Comparison of ENCODE assay signal across 8 cellular contexts in the genomic region with DNA sequence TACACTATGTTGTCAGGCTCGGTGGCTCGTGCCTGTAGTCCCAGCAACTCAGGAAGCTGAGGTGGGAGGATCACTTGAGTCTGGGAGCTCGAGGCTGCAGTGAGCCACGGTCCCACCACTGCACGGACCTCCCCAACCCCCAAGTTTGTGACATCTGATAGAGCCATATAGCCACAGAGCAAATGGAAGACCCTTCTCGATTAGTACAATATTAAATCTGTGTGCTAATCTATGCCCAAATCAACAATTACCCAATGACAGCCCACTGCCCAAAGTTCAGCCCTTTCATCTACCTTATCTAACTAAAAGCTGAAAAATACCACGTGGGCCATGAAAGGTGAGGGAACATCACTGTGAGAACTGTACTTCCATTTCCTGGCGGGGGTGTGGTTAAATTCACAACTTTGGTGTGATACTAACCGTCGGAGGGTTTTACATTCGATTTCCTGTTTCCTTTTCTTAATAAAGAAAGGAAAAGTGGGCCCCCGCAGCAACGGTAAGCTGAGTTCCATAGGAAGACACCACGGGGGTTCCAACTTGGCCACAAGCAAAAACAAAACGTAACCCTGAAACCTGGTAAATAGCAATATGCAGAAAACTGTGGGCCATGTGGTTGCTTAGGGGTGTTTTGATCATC. TPM values are rescaled to one million over a fixed set of nuclear protein-coding genes. Genes with fewer than 3 reads are reported as not detected.
DNase-seq lines count a peak whose midpoint lies in the region; ATAC-seq and FAIRE-seq lines count a peak whose summit lies in the region.

No MANE protein-coding gene starts in this region.

- H3K9me3 ChIP-seq in KOPT-K1 (ENCODE audit: insufficient read depth, low read length, poor library complexity, severe bottlenecking), result no peaks in the 10 kb centered on the region

- peak overlapping the region; percentile 68 for H3K27ac Mint-ChIP-seq in activated CD8-positive, alpha-beta memory T cell treated with anti-CD3 and anti-CD28 coated beads, Interleukin-2, amount 10 ng/mL, durations not matched to agents 7 days and 5 days

- peak; percentile 88 for DNase-seq in activated CD8-positive, alpha-beta memory T cell treated with anti-CD3 and anti-CD28 coated beads, Interleukin-2, amount 10 ng/mL, durations not matched to agents 7 days and 5 days
- DNase-seq in left lobe of liver (ENCODE audit: low spot score) (no peak), frontal cortex (ENCODE audit: low spot score in 2 of 2) (no peak)
- peak; percentile 80 for DNase-seq in stimulated activated CD8-positive, alpha-beta memory T cell treated with anti-CD3 and anti-CD28 coated beads, Interleukin-4, amount 100 ng/mL, for 48 hours

- H3K9me3 Mint-ChIP-seq in activated CD8-positive, alpha-beta memory T cell treated with anti-CD3 and anti-CD28 coated beads, Interleukin-2, amount 10 ng/mL, durations not matched to agents 7 days and 5 days (ENCODE audit: low read depth), result no peaks in the 10 kb centered on the region

- H3K36me3 Mint-ChIP-seq in activated CD8-positive, alpha-beta memory T cell treated with anti-CD3 and anti-CD28 coated beads, Interleukin-2, amount 10 ng/mL, durations not matched to agents 7 days and 5 days, result peaks cover 2% of the 10 kb centered on the region

- H3K36me3 ChIP-seq in KOPT-K1 (ENCODE audit: insufficient read depth, low read length), result no peaks in the 10 kb centered on the region

- H3K4me3 Mint-ChIP-seq in activated CD8-positive, alpha-beta memory T cell treated with anti-CD3 and anti-CD28 coated beads, Interleukin-2, amount 10 ng/mL, durations not matched to agents 7 days and 5 days, result peak overlapping the region; percentile 31

- H3K27ac ChIP-seq in KOPT-K1 (ENCODE audit: low read depth, low read length, poor library complexity, severe bottlenecking), result peak overlapping the region; percentile 64

- CTCF ChIA-PET in activated CD8-positive, alpha-beta memory T cell treated with anti-CD3 and anti-CD28 coated beads, Interleukin-2, amount 10 ng/mL, durations not matched to agents 7 days and 5 days (lab: Charles Lee), result interaction anchor here (0.6 to 5.1 kb wide), 5 partner anchors 17 to 116 kb away, joined by 3 to 26 read pairs (median 3); no protein-coding TSS in a partner anchor

- no peak for FAIRE-seq in frontal cortex (lab: Jason Lieb, UNC)

- H3K4me1 Mint-ChIP-seq in activated CD8-positive, alpha-beta memory T cell treated with anti-CD3 and anti-CD28 coated beads, Interleukin-2, amount 10 ng/mL, durations not matched to agents 7 days and 5 days, result peaks cover 46% of the 10 kb centered on the region

- ATAC-seq in activated CD8-positive, alpha-beta memory T cell treated with anti-CD3 and anti-CD28 coated beads, Interleukin-2, amount 10 ng/mL, durations not matched to agents 7 days and 5 days, result peak; percentile 37
- peak; percentile 15 for ATAC-seq in left lobe of liver
- no peak for ATAC-seq in HG03095 (IDR thresholded peaks at IDR 0.05; ENCODE audit: unreplicated experiment)
- ATAC-seq in HG03432 (IDR thresholded peaks at IDR 0.05; ENCODE audit: unreplicated experiment), result no peak
- no peak for ATAC-seq in GM18867 (IDR thresholded peaks at IDR 0.05; ENCODE audit: unreplicated experiment)

- peaks cover 52% of the 10 kb centered on the region for H3K27me3 Mint-ChIP-seq in activated CD8-positive, alpha-beta memory T cell treated with anti-CD3 and anti-CD28 coated beads, Interleukin-2, amount 10 ng/mL, durations not matched to agents 7 days and 5 days

RNA-seq across cellular contexts. Expression of gene FOS, which starts 31.2 kb away (rescaled TPM):
- 10 to 100 TPM in 1 of 2 experiments, 1 to 10 TPM in 1; 6.9 to 78.6 TPM for total RNA-seq in activated CD8-positive, alpha-beta memory T cell treated with anti-CD3 and anti-CD28 coated beads, Interleukin-2, amount 10 ng/mL, durations not matched to agents 7 days and 5 days
- 13.1 TPM for total RNA-seq in left lobe of liver
- 15.1 TPM for total RNA-seq in frontal cortex

Comparison
In these comparisons a context has a peak if more than half of its experiments do, and no peak if none do; other contexts are left out.
1. ATAC-seq: peak in activated CD8-positive, alpha-beta memory T cell treated with anti-CD3 and anti-CD28 coated beads, Interleukin-2, amount 10 ng/mL, durations not matched to agents 7 days and 5 days (single experiment) and left lobe of liver (single experiment); none in HG03095 (single experiment), HG03432 (single experiment) and GM18867 (single experiment).
2. DNase-seq: peak in activated CD8-positive, alpha-beta memory T cell treated with anti-CD3 and anti-CD28 coated beads, Interleukin-2, amount 10 ng/mL, durations not matched to agents 7 days and 5 days (single experiment) and stimulated activated CD8-positive, alpha-beta memory T cell treated with anti-CD3 and anti-CD28 coated beads, Interleukin-4, amount 100 ng/mL, for 48 hours (single experiment); none in left lobe of liver (single experiment) and frontal cortex (0 of 2).